In the genomic region with DNA sequence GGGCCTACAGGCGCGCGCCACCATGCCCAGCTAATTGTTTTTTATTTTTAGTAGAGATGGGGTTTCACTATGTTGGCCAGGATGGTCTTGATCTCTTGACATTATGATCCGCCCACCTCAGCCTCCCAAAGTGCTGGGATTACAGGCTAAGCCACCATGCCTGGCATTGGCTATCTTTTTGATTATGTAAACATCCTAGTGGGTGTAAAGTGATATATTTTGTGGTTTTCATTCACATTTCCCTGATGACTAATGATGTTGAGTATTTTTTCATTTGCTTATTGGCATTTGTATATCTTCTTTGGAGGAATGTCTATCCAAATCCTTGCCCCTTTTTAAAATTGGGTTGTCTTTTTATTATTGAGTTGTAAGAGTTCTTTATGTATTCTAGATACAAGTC, we compare ENCODE assay signal across 1 cellular context.
A peak's percentile ranks its signal among the peaks of the same experiment; 100 is the strongest.
TF ChIP-seq lines count a peak whose summit lies in the region.

No MANE protein-coding gene starts in this region.

TF ChIP-seq in HEK293, 187 proteins besides CTCF, POLR2A, EP300 and RAD21 (continued from another document):
- TF ChIP-seq ZNF362 (tag by site-specific recombination; IDR thresholded peaks at IDR 0.05) = peak; percentile 47; the same call in 1 of the 2 replicates
- TF ChIP-seq EGR2 (tag by site-specific recombination; IDR thresholded peaks at IDR 0.05; ENCODE audit: low read depth) = peak; percentile 73
- TF ChIP-seq, protein P1, sequence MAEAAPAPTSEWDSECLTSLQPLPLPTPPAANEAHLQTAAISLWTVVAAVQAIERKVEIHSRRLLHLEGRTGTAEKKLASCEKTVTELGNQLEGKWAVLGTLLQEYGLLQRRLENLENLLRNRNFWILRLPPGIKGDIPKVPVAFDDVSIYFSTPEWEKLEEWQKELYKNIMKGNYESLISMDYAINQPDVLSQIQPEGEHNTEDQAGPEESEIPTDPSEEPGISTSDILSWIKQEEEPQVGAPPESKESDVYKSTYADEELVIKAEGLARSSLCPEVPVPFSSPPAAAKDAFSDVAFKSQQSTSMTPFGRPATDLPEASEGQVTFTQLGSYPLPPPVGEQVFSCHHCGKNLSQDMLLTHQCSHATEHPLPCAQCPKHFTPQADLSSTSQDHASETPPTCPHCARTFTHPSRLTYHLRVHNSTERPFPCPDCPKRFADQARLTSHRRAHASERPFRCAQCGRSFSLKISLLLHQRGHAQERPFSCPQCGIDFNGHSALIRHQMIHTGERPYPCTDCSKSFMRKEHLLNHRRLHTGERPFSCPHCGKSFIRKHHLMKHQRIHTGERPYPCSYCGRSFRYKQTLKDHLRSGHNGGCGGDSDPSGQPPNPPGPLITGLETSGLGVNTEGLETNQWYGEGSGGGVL (tag by site-specific recombination; IDR thresholded peaks at IDR 0.05) = no peak
